18 cellular contexts compared by ENCODE assay signal in genomic region chr2:3186766-3187165, GRCh38.
DNase-seq lines count a peak whose midpoint lies in the region; ATAC-seq and TF ChIP-seq lines count a peak whose summit lies in the region.
"Had no signal": no experiment of that assay in that cellular context is flagged by ENCODE, and none has a peak within 500 bp of the region (broad histone marks: within the 10 kb centered on the region; RNA-seq: fewer than 3 reads in every experiment).

No MANE protein-coding gene starts in this region.

- H3K14ac ChIP-seq in H9 (ENCODE audit: insufficient read depth, low read length) = no peak overlapping the region
- H3K14ac ChIP-seq in IMR-90 (replicated peaks; ENCODE audit: low read depth, low read length) = no peak overlapping the region

- no peaks in the 10 kb centered on the region for H3K23me2 ChIP-seq in H9 (ENCODE audit: insufficient read length, low read depth, low read length, poor library complexity, severe bottlenecking)

- H3K9me3 ChIP-seq in H9 (ENCODE audit: control insufficient read depth, low read depth, low read length) (no peaks in the 10 kb centered on the region), IMR-90 (ENCODE audit: control insufficient read depth, insufficient read depth, low read length) (no peaks in the 10 kb centered on the region), osteoblast (ENCODE audit: low read depth, low read length) (no peaks in the 10 kb centered on the region)
- H3K9me3 ChIP-seq: MG63 had no signal

- H3K27me3 Mint-ChIP-seq in H9 (ENCODE audit: low read depth) = no peaks in the 10 kb centered on the region
- no peaks in the 10 kb centered on the region for H3K27me3 Mint-ChIP-seq in activated T-helper 2 cell treated with anti-CD3 and anti-CD28 coated beads, Interferon-gamma antibody, Interleukin-2, Interleukin-4, amounts not matched to agents 10 μg/mL and 5 μg/mL and 100 μg/mL, durations not matched to agents 14 hours and 24 hours and 36 hours (ENCODE audit: low read depth)

- H3K18ac ChIP-seq in H9 (ENCODE audit: insufficient read length, low read depth, low read length) (no peak overlapping the region), IMR-90 (ENCODE audit: low read depth, low read length) (no peak overlapping the region)

- POLR2A ChIA-PET in IMR-90 (lab: Charles Lee; ENCODE audit: unreplicated experiment) = no interaction called here

- H3K9me3 Mint-ChIP-seq in H9 = no peaks in the 10 kb centered on the region
- no peaks in the 10 kb centered on the region for H3K9me3 Mint-ChIP-seq in activated T-helper 2 cell treated with anti-CD3 and anti-CD28 coated beads, Interferon-gamma antibody, Interleukin-2, Interleukin-4, amounts not matched to agents 10 μg/mL and 5 μg/mL and 100 μg/mL, durations not matched to agents 14 hours and 24 hours and 36 hours

- H3K4me1 ChIP-seq in H9 (ENCODE audit: insufficient read depth, low read length) = no peaks in the 10 kb centered on the region
- no peaks in the 10 kb centered on the region for H3K4me1 ChIP-seq in IMR-90 (ENCODE audit: control insufficient read depth, insufficient read depth, low read length)
- H3K4me1 ChIP-seq in osteoblast (ENCODE audit: insufficient read depth, low read length) = no peaks in the 10 kb centered on the region

- H3K4me3 ChIP-seq in IMR-90 (ENCODE audit: insufficient read depth, low read depth, low read length) (no peak overlapping the region), osteoblast (ENCODE audit: insufficient read depth, low read length) (no peak overlapping the region), brain microvascular endothelial cell (ENCODE audit: low read depth, low read length) (no peak overlapping the region)
- H3K4me3 ChIP-seq: MG63, SK-N-MC had no signal

- no peak for TF ChIP-seq RAD21 in IMR-90 (IDR thresholded peaks at IDR 0.05; ENCODE audit: low read length)

- peak overlapping the region in 2 of 3 experiments; percentile 28 to 92; a peak in 1 of 7 replicates for H3K27ac Mint-ChIP-seq in H9
- H3K27ac Mint-ChIP-seq in activated T-helper 2 cell treated with anti-CD3 and anti-CD28 coated beads, Interferon-gamma antibody, Interleukin-2, Interleukin-4, amounts not matched to agents 10 μg/mL and 5 μg/mL and 100 μg/mL, durations not matched to agents 14 hours and 24 hours and 36 hours = peak overlapping the region; percentile 38

- H3K79me2 ChIP-seq in H9 (ENCODE audit: insufficient read depth, low read length) = no peaks in the 10 kb centered on the region
- H3K79me2 ChIP-seq in osteoblast (ENCODE audit: insufficient read depth, low read length) = no peaks in the 10 kb centered on the region

- dilution Hi-C loops in IMR-90 (cut with HindIII; ENCODE audit: low sequenced_read_pairs, unreplicated experiment) = no loop called here

- no peak for DNase-seq in H9
- DNase-seq in IMR-90 = no peak
- no peak for DNase-seq in activated T-helper 2 cell treated with anti-CD3 and anti-CD28 coated beads, Interferon-gamma antibody, Interleukin-2, Interleukin-4, amounts not matched to agents 10 μg/mL and 5 μg/mL and 100 μg/mL, durations not matched to agents 14 hours and 24 hours and 36 hours (ENCODE audit: low spot score)
- peak; percentile 68 for DNase-seq in osteoblast (ENCODE audit: insufficient read length, low spot score, missing footprints)
- DNase-seq in activated CD4-positive, alpha-beta T cell treated with anti-CD3 and anti-CD28 coated beads, Interleukin-2, amount 50 U/mL, for 4 hours = no peak
- DNase-seq in NCI-H345 (lab: John Stamatoyannopoulos, UW) = no peak
- no peak for DNase-seq in brain microvascular endothelial cell
- DNase-seq: ACHN; AML-193; Kasumi-1; MG63; NCI-H1092; NCI-H69; NK-92 treated with Interleukin-12 subunit alpha and Interleukin-12 subunit beta, amount 100 ng/mL, for 24 hours; SHP77 had no signal

- no peaks in the 10 kb centered on the region for H3K79me1 ChIP-seq in H9 (ENCODE audit: insufficient read depth, low read depth, low read length, poor library complexity, severe bottlenecking)
- no peaks in the 10 kb centered on the region for H3K79me1 ChIP-seq in IMR-90 (ENCODE audit: low read depth in 1 of 2, low read length in 2 of 2)

- H3K9ac ChIP-seq in H9 (ENCODE audit: extremely low read depth, insufficient read length, low read length) = no peak overlapping the region
- H3K9ac ChIP-seq in IMR-90 (ENCODE audit: low read depth, low read length) = no peak overlapping the region

- TF ChIP-seq POLR2A in IMR-90 (IDR thresholded peaks at IDR 0.05; ENCODE audit: low read depth, low read length) = no peak

- H4K5ac ChIP-seq in H9 (ENCODE audit: insufficient read length, low read depth, low read length) = no peak overlapping the region
- H4K5ac ChIP-seq in IMR-90 (ENCODE audit: low read depth, low read length) = no peak overlapping the region

- H3T11ph ChIP-seq in H9 (ENCODE audit: low read length) = no peak overlapping the region

- CTCF ChIA-PET in IMR-90 (lab: Yijun Ruan, JAX) = no interaction called here

- H2BK20ac ChIP-seq in H9 (ENCODE audit: low read depth, low read length, poor library complexity, severe bottlenecking) (no peak overlapping the region), IMR-90 (ENCODE audit: low read depth, low read length) (no peak overlapping the region)

- no peak overlapping the region for H2BK15ac ChIP-seq in H9 (ENCODE audit: low read depth, low read length)
- no peak overlapping the region for H2BK15ac ChIP-seq in IMR-90 (ENCODE audit: low read depth, low read length)

- H2AK5ac ChIP-seq in H9 (ENCODE audit: insufficient read length, low read length) (no peak overlapping the region), IMR-90 (ENCODE audit: low read depth, low read length) (no peak overlapping the region)

- H3K23ac ChIP-seq in H9 (ENCODE audit: insufficient read length, low read depth, low read length) = no peak overlapping the region
- no peak overlapping the region for H3K23ac ChIP-seq in IMR-90 (ENCODE audit: low read depth, low read length)

- H3K4ac ChIP-seq in H9 (ENCODE audit: low read depth, low read length) (no peak overlapping the region; the same call in 1 of the 2 replicates), IMR-90 (ENCODE audit: low read depth, low read length) (no peak overlapping the region)

- H2AK9ac ChIP-seq in IMR-90 (replicated peaks; ENCODE audit: low read depth, low read length, poor library complexity) = no peak overlapping the region

- no peak for ATAC-seq in IMR-90 (ENCODE audit: low read depth)

- no peak overlapping the region for H2BK12ac ChIP-seq in H9 (ENCODE audit: insufficient read length, low read depth, low read length)

- H3K36me3 Mint-ChIP-seq in H9 (ENCODE audit: insufficient read depth in 1 of 3, low read depth in 3 of 3) = peaks cover 5 to 23% (median 16%) of the 10 kb centered on the region in 3 experiments; a peak in 6 of 7 replicates
- peaks cover 11% of the 10 kb centered on the region for H3K36me3 Mint-ChIP-seq in activated T-helper 2 cell treated with anti-CD3 and anti-CD28 coated beads, Interferon-gamma antibody, Interleukin-2, Interleukin-4, amounts not matched to agents 10 μg/mL and 5 μg/mL and 100 μg/mL, durations not matched to agents 14 hours and 24 hours and 36 hours (ENCODE audit: low read depth)

- H2BK120ac ChIP-seq in H9 (ENCODE audit: low read depth, low read length, poor library complexity, severe bottlenecking) (no peak overlapping the region), IMR-90 (ENCODE audit: low read depth, low read length) (no peak overlapping the region)

- no CpG with 5 or more reads among the region's 8 CpGs for WGBS in H9 (ENCODE audit: extremely low coverage, insufficient read length, low lambda C conversion rate)
- WGBS in IMR-90 (ENCODE audit: extremely low coverage in 2 of 2, insufficient read length in 1 of 2), 2 experiments = 90% methylated on average over 2 of the region's 8 CpGs; no CpG with 5 or more reads in 1 of the 2 experiments

- H3K27ac ChIP-seq in H9 (ENCODE audit: insufficient read length, low read depth, low read length) (no peak overlapping the region), IMR-90 (ENCODE audit: insufficient read depth, low read length) (no peak overlapping the region), osteoblast (ENCODE audit: low read depth, low read length) (no peak overlapping the region), brain microvascular endothelial cell (no peak overlapping the region)
- H3K27ac ChIP-seq: C4-2B, HL-60, SK-N-MC had no signal

- H4K8ac ChIP-seq in H9 (replicated peaks; ENCODE audit: insufficient read length, low read depth, low read length) (no peak overlapping the region), IMR-90 (ENCODE audit: low read depth in 2 of 2, low read length in 2 of 2) (no peak overlapping the region)

- in situ Hi-C loops in IMR-90 (cut with MboI; ENCODE audit: low sequenced_read_pairs) (no loop called here), brain microvascular endothelial cell (cut with HindIII; ENCODE audit: low pct_ligation_motif_present, low sequenced_read_pairs) (no loop called here)

- H3K4me2 ChIP-seq in H9 (ENCODE audit: insufficient read depth, insufficient read length, low read length) (no peak overlapping the region), IMR-90 (ENCODE audit: low read depth, low read length) (no peak overlapping the region), osteoblast (ENCODE audit: insufficient read depth, low read length) (no peak overlapping the region)

- H2AFZ ChIP-seq in H9 (ENCODE audit: low read length) (no peak overlapping the region), IMR-90 (replicated peaks; ENCODE audit: low read length, poor library complexity) (peak overlapping the region; percentile 5), osteoblast (ENCODE audit: low read length) (no peak overlapping the region)

- intact Hi-C loops in IMR-90 (cut with micrococcal nuclease) = no loop called here
- intact Hi-C loops in activated T-helper 2 cell treated with anti-CD3 and anti-CD28 coated beads, Interferon-gamma antibody, Interleukin-2, Interleukin-4, amounts not matched to agents 10 μg/mL and 5 μg/mL and 100 μg/mL, durations not matched to agents 14 hours and 24 hours and 36 hours (cut with micrococcal nuclease) = no loop called here

- H3K4me1 Mint-ChIP-seq in H9 = no peaks in the 10 kb centered on the region
- no peaks in the 10 kb centered on the region for H3K4me1 Mint-ChIP-seq in activated T-helper 2 cell treated with anti-CD3 and anti-CD28 coated beads, Interferon-gamma antibody, Interleukin-2, Interleukin-4, amounts not matched to agents 10 μg/mL and 5 μg/mL and 100 μg/mL, durations not matched to agents 14 hours and 24 hours and 36 hours (ENCODE audit: low read depth)

- H2BK5ac ChIP-seq in H9 (ENCODE audit: insufficient read length, low read length) = no peak overlapping the region
- H2BK5ac ChIP-seq in IMR-90 (ENCODE audit: low read depth, low read length, poor library complexity, severe bottlenecking) = no peak overlapping the region

- H3K36me3 ChIP-seq in IMR-90 (ENCODE audit: control insufficient read depth, insufficient read depth, low read length) (peaks cover 5% of the 10 kb centered on the region), osteoblast (ENCODE audit: insufficient read depth, low read length) (no peaks in the 10 kb centered on the region), brain microvascular endothelial cell (replicated peaks) (no peaks in the 10 kb centered on the region)
- H3K36me3 ChIP-seq: MG63 had no signal

- H3K4me3 Mint-ChIP-seq in H9 = no peak overlapping the region
- H3K4me3 Mint-ChIP-seq in activated T-helper 2 cell treated with anti-CD3 and anti-CD28 coated beads, Interferon-gamma antibody, Interleukin-2, Interleukin-4, amounts not matched to agents 10 μg/mL and 5 μg/mL and 100 μg/mL, durations not matched to agents 14 hours and 24 hours and 36 hours (ENCODE audit: low read depth) = no peak overlapping the region

- H4K91ac ChIP-seq in H9 (ENCODE audit: insufficient read length, low read depth, low read length) (no peak overlapping the region), IMR-90 (ENCODE audit: insufficient read depth, low read depth, low read length) (no peak overlapping the region)

- TF ChIP-seq CTCF in H9 (conservative IDR thresholded peaks at IDR 0.05) (no peak), IMR-90 (conservative IDR thresholded peaks at IDR 0.05; ENCODE audit: low read depth, low read length) (no peak), osteoblast (IDR thresholded peaks at IDR 0.05; ENCODE audit: extremely low read depth, low read depth, low read length) (no peak), brain microvascular endothelial cell (IDR thresholded peaks at IDR 0.05; ENCODE audit: low read depth, low read length, missing control alignments) (no peak)

- H3K27me3 ChIP-seq in H9 (ENCODE audit: insufficient read depth, low read length) (no peaks in the 10 kb centered on the region), IMR-90 (ENCODE audit: control insufficient read depth, insufficient read depth, low read length) (no peaks in the 10 kb centered on the region), osteoblast (ENCODE audit: insufficient read depth, low read length) (no peaks in the 10 kb centered on the region), brain microvascular endothelial cell (replicated peaks) (no peaks in the 10 kb centered on the region)
- H3K27me3 ChIP-seq: MG63 had no signal

- no peak overlapping the region for H3K56ac ChIP-seq in H9 (ENCODE audit: insufficient read length, low read depth, low read length)
- no peak overlapping the region for H3K56ac ChIP-seq in IMR-90 (ENCODE audit: extremely low read depth, insufficient read depth, low read length)

- H4K20me1 ChIP-seq in H9 (ENCODE audit: control insufficient read depth, insufficient read depth, insufficient read length) = no peaks in the 10 kb centered on the region
- no peaks in the 10 kb centered on the region for H4K20me1 ChIP-seq in IMR-90 (ENCODE audit: insufficient read depth, low read length)
- no peaks in the 10 kb centered on the region for H4K20me1 ChIP-seq in osteoblast (ENCODE audit: insufficient read depth, low read length)

- H3K9me1 ChIP-seq in IMR-90 (ENCODE audit: insufficient read depth, low read length) = no peaks in the 10 kb centered on the region

- no TSS peak for BruUV-seq in IMR-90 (replicated peaks; lab: Mats Ljungman, UMichigan)
